In the genomic region with DNA sequence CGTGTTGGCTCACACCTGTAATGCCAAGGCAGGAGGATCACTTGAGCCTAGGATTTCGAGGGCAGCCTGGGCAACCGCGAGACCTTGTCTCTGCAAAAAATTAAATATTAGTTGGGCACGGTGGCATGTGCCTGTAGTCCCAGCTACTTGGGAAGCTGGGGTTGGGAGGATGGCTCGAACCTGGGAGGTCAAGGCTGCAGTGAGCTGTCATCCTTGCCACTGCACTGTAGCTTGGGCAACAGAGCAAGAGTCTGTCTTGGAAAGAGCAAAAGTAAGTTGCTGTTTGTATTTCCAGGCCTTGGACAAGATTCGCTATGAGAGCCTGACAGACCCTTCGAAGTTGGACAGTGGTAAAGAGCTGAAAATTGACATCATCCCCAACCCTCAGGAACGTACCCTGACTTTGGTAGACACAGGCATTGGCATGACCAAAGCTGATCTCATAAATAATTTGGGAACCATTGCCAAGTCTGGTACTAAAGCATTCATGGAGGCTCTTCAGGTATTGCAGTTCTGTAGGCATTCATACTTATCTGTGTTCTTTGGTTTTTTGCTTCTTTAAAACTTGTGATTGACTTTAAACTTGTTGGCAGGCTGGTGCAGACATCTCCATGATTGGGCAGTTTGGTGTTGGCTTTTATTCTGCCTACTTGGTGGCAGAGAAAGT, we compare ENCODE assay signal across 10 cellular contexts. TPM values are rescaled to one million over a fixed set of nuclear protein-coding genes. Genes with fewer than 3 reads are reported as not detected.
DNase-seq lines count a peak whose midpoint lies in the region; ATAC-seq and TF ChIP-seq lines count a peak whose summit lies in the region.
"Had no signal": no experiment of that assay in that cellular context is flagged by ENCODE, and none has a peak within 500 bp of the region (broad histone marks: within the 10 kb centered on the region; RNA-seq: fewer than 3 reads in every experiment).

No MANE protein-coding gene starts in this region.

- H3K27ac ChIP-seq in left ventricle myocardium inferior (replicated peaks) (peak overlapping the region; percentile 99), right cardiac atrium (ENCODE audit: low read length) (no peak overlapping the region), lower lobe of right lung (no peak overlapping the region)

- in situ Hi-C loops in astrocyte of the spinal cord (cut with HindIII; ENCODE audit: low sequenced_read_pairs), result no loop called here

- peaks cover 87% of the 10 kb centered on the region for H3K4me1 ChIP-seq in left ventricle myocardium inferior
- H3K4me1 ChIP-seq in right cardiac atrium (ENCODE audit: control insufficient read depth, insufficient read depth, low read length), result no peaks in the 10 kb centered on the region
- H3K4me1 ChIP-seq in lower lobe of right lung, result peaks cover 48% of the 10 kb centered on the region

- H3K4me3 ChIP-seq in left ventricle myocardium inferior (peak overlapping the region; percentile 96), right cardiac atrium (ENCODE audit: low read length) (no peak overlapping the region), astrocyte of the spinal cord (ENCODE audit: low read depth, low read length) (peak overlapping the region; percentile 100), lower lobe of right lung (peak overlapping the region; percentile 98)

- DNase-seq in left ventricle myocardium inferior (no peak), right cardiac atrium (no peak), astrocyte of the spinal cord (ENCODE audit: low read depth, low spot score) (no peak), lower lobe of right lung (no peak), NCI-H446 treated with DMSO at 0.1 percent for 48 hours (lab: John Stamatoyannopoulos, UW) (no peak), NCI-H774 (lab: John Stamatoyannopoulos, UW) (no peak), glomerular visceral epithelial cell (ENCODE audit: extremely low spot score) (no peak)
- DNase-seq: EL had no signal

- H3K9me3 ChIP-seq in left ventricle myocardium inferior (replicated peaks) (no peaks in the 10 kb centered on the region), right cardiac atrium (ENCODE audit: control insufficient read depth, low read length) (no peaks in the 10 kb centered on the region), lower lobe of right lung (no peaks in the 10 kb centered on the region)

- peaks cover 63% of the 10 kb centered on the region for H3K36me3 ChIP-seq in left ventricle myocardium inferior
- H3K36me3 ChIP-seq in lower lobe of right lung, result peaks cover 59% of the 10 kb centered on the region

- intact Hi-C loops in left ventricle myocardium inferior (cut with micrococcal nuclease) (no loop called here), right cardiac atrium (cut with DNase I) (no loop called here), lower lobe of right lung (cut with DNase I) (no loop called here)

- TF ChIP-seq CTCF in left ventricle myocardium inferior (IDR thresholded peaks at IDR 0.05; ENCODE audit: borderline replicate concordance), result no peak
- TF ChIP-seq CTCF in astrocyte of the spinal cord (IDR thresholded peaks at IDR 0.05; ENCODE audit: low read depth, low read length), result no peak
- TF ChIP-seq CTCF in lower lobe of right lung (IDR thresholded peaks at IDR 0.05), result no peak

- H3K27me3 ChIP-seq in left ventricle myocardium inferior (ENCODE audit: low read depth), result no peaks in the 10 kb centered on the region
- H3K27me3 ChIP-seq in right cardiac atrium (ENCODE audit: control insufficient read depth, insufficient read depth), result no peaks in the 10 kb centered on the region
- H3K27me3 ChIP-seq in lower lobe of right lung (ENCODE audit: low read depth), result no peaks in the 10 kb centered on the region

- 78% methylated on average over 9 of the region's 9 CpGs for WGBS in right cardiac atrium

- no peak for ATAC-seq in right cardiac atrium
- no peak for ATAC-seq in lower lobe of right lung
- ATAC-seq in GM18870 (IDR thresholded peaks at IDR 0.05; ENCODE audit: unreplicated experiment), result no peak
- ATAC-seq: esophagus mucosa had no signal

RNA-seq across cellular contexts. Expression of gene HSP90AB1, which starts 2.3 kb away (rescaled TPM):
- 786 TPM for total RNA-seq in left ventricle myocardium inferior
- 100 to 1,000 TPM; 677 to 993 (median 871) TPM for total RNA-seq in right cardiac atrium
- 586 TPM for polyA plus RNA-seq in right cardiac atrium
- 680 TPM for total RNA-seq in lower lobe of right lung

RNA-seq across cellular contexts. Expression of gene SLC35B2, which starts 8.1 kb away (rescaled TPM):
- 20.2 TPM for total RNA-seq in left ventricle myocardium inferior
- total RNA-seq in right cardiac atrium, result 10 to 100 TPM; 21.0 to 25.2 (median 23.0) TPM
- 15.8 TPM for polyA plus RNA-seq in right cardiac atrium
- total RNA-seq in lower lobe of right lung, result 23.8 TPM

RNA-seq across cellular contexts. Expression of gene NFKBIE, which starts 16.1 kb away (rescaled TPM):
- total RNA-seq in left ventricle myocardium inferior, result 2.1 TPM
- 1 to 10 TPM; 3.7 to 5.5 (median 4.3) TPM for total RNA-seq in right cardiac atrium
- polyA plus RNA-seq in right cardiac atrium, result 2.6 TPM
- 10.4 TPM for total RNA-seq in lower lobe of right lung

RNA-seq across cellular contexts. Expression of gene TMEM151B, which starts 21.0 kb away (rescaled TPM):
- total RNA-seq in left ventricle myocardium inferior (not detected), right cardiac atrium (1 to 10 TPM in 1 of 4 donors, under 1 TPM in 1, not detected in 2; 0.26 to 1.1 TPM), lower lobe of right lung (not detected)
- polyA plus RNA-seq in right cardiac atrium, result 0.88 TPM
- total RNA-seq: esophagus mucosa had no signal

RNA-seq across cellular contexts. Expression of gene SLC29A1, which starts 25.8 kb away (rescaled TPM):
- total RNA-seq in left ventricle myocardium inferior (154 TPM), right cardiac atrium (100 to 1,000 TPM; 129 to 177 (median 144) TPM), lower lobe of right lung (36.2 TPM)
- polyA plus RNA-seq in right cardiac atrium, result 63.2 TPM
